ENCODE assay signal across 8 cellular contexts in genomic region chr2:197324801-197325200, GRCh38. TPM values are rescaled to one million over a fixed set of nuclear protein-coding genes. Genes with fewer than 3 reads are reported as not detected.
DNase-seq lines count a peak whose midpoint lies in the region; ATAC-seq and TF ChIP-seq lines count a peak whose summit lies in the region.
"Had no signal": no experiment of that assay in that cellular context is flagged by ENCODE, and none has a peak within 500 bp of the region (broad histone marks: within the 10 kb centered on the region; RNA-seq: fewer than 3 reads in every experiment).

No MANE protein-coding gene starts in this region.

- H3K27ac Mint-ChIP-seq in type B pancreatic cell, result no peak overlapping the region

- no peak overlapping the region for H3K4me3 ChIP-seq in brain microvascular endothelial cell (ENCODE audit: low read depth, low read length)

- peaks cover 5% of the 10 kb centered on the region for H3K27me3 Mint-ChIP-seq in type B pancreatic cell

- H3K27me3 ChIP-seq in brain microvascular endothelial cell (replicated peaks), result no peaks in the 10 kb centered on the region

- H3K27ac ChIP-seq in brain microvascular endothelial cell, result no peak overlapping the region
- H3K27ac ChIP-seq: VCaP had no signal

- H3K36me3 ChIP-seq in brain microvascular endothelial cell (replicated peaks), result no peaks in the 10 kb centered on the region

- no peaks in the 10 kb centered on the region for H3K9me3 Mint-ChIP-seq in type B pancreatic cell

- in situ Hi-C loops in brain microvascular endothelial cell (cut with HindIII; ENCODE audit: low pct_ligation_motif_present, low sequenced_read_pairs), result no loop called here

- ATAC-seq in GM18870 (IDR thresholded peaks at IDR 0.05; ENCODE audit: unreplicated experiment) (peak; percentile 90), GM21515 (IDR thresholded peaks at IDR 0.05; ENCODE audit: unreplicated experiment) (peak; percentile 90), HG03196 (IDR thresholded peaks at IDR 0.05; ENCODE audit: unreplicated experiment) (peak; percentile 79)

- H3K36me3 Mint-ChIP-seq in type B pancreatic cell, result no peaks in the 10 kb centered on the region

- H3K4me1 Mint-ChIP-seq in type B pancreatic cell (ENCODE audit: unreplicated experiment), result peaks cover 6% of the 10 kb centered on the region

- TF ChIP-seq CTCF in type B pancreatic cell (conservative IDR thresholded peaks at IDR 0.05), result no peak
- TF ChIP-seq CTCF in brain microvascular endothelial cell (IDR thresholded peaks at IDR 0.05; ENCODE audit: low read depth, low read length, missing control alignments), result no peak

- no peak overlapping the region for H3K4me3 Mint-ChIP-seq in type B pancreatic cell

- peak; percentile 36 for DNase-seq in kidney glomerular epithelial cell (lab: John Stamatoyannopoulos, UW)
- no peak for DNase-seq in type B pancreatic cell (ENCODE audit: extremely low spot score, unreplicated experiment)
- DNase-seq in brain microvascular endothelial cell, result no peak
- DNase-seq in HCEC 1CT, result no peak

RNA-seq across cellular contexts. Expression of gene ANKRD44, which starts 14.2 kb away (rescaled TPM):
- total RNA-seq in type B pancreatic cell (ENCODE audit: low replicate concordance), result 3.1 and 14.2 TPM in 2 replicates
